9 cellular contexts compared by ENCODE assay signal in the genomic region with DNA sequence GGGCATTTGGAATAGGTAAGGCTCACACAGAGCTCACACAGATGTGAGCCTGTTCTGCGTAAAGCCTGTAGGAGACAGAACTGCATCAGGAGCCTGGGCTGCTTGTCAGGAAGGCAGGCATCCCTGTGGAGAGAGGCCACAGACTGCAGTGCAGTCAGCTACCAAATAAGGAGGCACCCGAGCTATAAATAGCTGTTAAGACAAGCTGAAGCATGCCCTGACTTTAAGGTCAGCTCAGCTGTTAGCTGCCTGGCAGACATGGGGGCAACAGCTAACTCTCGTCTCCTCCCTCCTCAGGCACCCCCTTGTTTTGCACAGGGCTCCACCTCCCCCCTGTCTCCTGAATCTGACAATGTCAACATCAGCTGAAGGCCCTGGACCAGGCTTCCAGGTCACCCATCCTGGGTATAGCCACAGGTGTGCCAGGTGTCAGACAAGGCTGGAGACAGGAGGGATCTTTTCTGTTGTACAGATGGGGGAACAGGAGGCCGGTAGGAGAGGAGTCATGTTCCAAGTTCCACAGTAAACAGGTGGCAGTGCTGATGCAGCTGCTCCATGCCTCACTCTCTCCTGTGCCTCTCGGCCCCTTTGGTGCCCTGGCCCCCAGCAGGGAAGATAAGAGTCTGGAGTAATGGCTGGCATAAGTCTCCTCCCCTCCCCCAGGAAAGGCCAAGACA. TPM values are rescaled to one million over a fixed set of nuclear protein-coding genes. Genes with fewer than 3 reads are reported as not detected.
DNase-seq lines count a peak whose midpoint lies in the region; ATAC-seq and TF ChIP-seq lines count a peak whose summit lies in the region.
"Had no signal": no experiment of that assay in that cellular context is flagged by ENCODE, and none has a peak within 500 bp of the region (broad histone marks: within the 10 kb centered on the region; RNA-seq: fewer than 3 reads in every experiment).

No MANE protein-coding gene starts in this region.

- CTCF ChIA-PET in SK-N-SH (lab: Yijun Ruan, JAX): interaction anchor here (1.1 to 5.1 kb wide), 9 partner anchors 9 to 162 kb away, joined by 3 to 39 read pairs (median 3); no protein-coding TSS in a partner anchor

- no peaks in the 10 kb centered on the region for H3K9me2 ChIP-seq in SK-N-SH

- TF ChIP-seq RAD21 in SK-N-SH (IDR thresholded peaks at IDR 0.05; ENCODE audit: low read length): peak; percentile 47

- no peak overlapping the region for H3K9ac ChIP-seq in SK-N-SH

- peak overlapping the region; percentile 45 for H3K4me2 ChIP-seq in SK-N-SH

- intact Hi-C loops in aorta (cut with DNase I): no loop called here

- H3K4me1 ChIP-seq in SK-N-SH (ENCODE audit: control insufficient read depth in 1 of 2, insufficient read depth in 2 of 2, low read depth in 1 of 2, low read length in 1 of 2) (peaks cover 3 to 12% of the 10 kb centered on the region in 2 experiments; a peak in 1 of 4 replicates), aorta (ENCODE audit: control insufficient read depth in 1 of 2, insufficient read depth in 2 of 2, low read length in 2 of 2) (no peaks in the 10 kb centered on the region)

- H3K4me3 ChIP-seq in SK-N-SH (ENCODE audit: low read depth in 2 of 2, low read length in 1 of 2) (no peak overlapping the region; a peak in 1 of 4 replicates), aorta (ENCODE audit: low read length in 2 of 2) (no peak overlapping the region)

- peak; percentile 42 for DNase-seq in HT1080 (ENCODE audit: low read depth)
- DNase-seq in SK-N-SH: no peak
- DNase-seq in hepatic stellate cell (ENCODE audit: low spot score): peak; percentile 84
- peak in 1 of 2 donors; percentile 49 for DNase-seq in aorta
- no peak for DNase-seq in NK-92 treated with Interleukin-12 subunit alpha and Interleukin-12 subunit beta, amount 100 ng/mL, for 24 hours (lab: John Stamatoyannopoulos, UW)
- DNase-seq: CD4-positive, CD25-positive, alpha-beta regulatory T cell had no signal

- H4K20me1 ChIP-seq in SK-N-SH (ENCODE audit: insufficient read depth): no peaks in the 10 kb centered on the region

- peak overlapping the region; percentile 49 for H2AFZ ChIP-seq in SK-N-SH (ENCODE audit: low read depth)

- H3K36me3 ChIP-seq in SK-N-SH (replicated peaks in 1 of 2; ENCODE audit: control insufficient read depth in 1 of 2, insufficient read depth in 2 of 2, low read length in 1 of 2): no peaks in the 10 kb centered on the region
- H3K36me3 ChIP-seq in aorta (ENCODE audit: control insufficient read depth in 1 of 2, insufficient read depth in 2 of 2, low read length in 1 of 2): no peaks in the 10 kb centered on the region

- ATAC-seq in aorta (ENCODE audit: low FRiP score): peak; percentile 82
- ATAC-seq in HG02970 (IDR thresholded peaks at IDR 0.05; ENCODE audit: low FRiP score, unreplicated experiment): no peak
- no peak for ATAC-seq in GM21390 (IDR thresholded peaks at IDR 0.05; ENCODE audit: unreplicated experiment)

- POLR2A ChIA-PET in SK-N-SH (lab: Yijun Ruan, JAX): interaction anchor here (0.9 kb wide), 1 partner anchor 11 kb away, joined by 3 read pairs; no protein-coding TSS in a partner anchor

- H3K9me3 ChIP-seq in SK-N-SH (no peaks in the 10 kb centered on the region), aorta (ENCODE audit: control insufficient read depth, low read length) (no peaks in the 10 kb centered on the region)

- H3F3A ChIP-seq in SK-N-SH (replicated peaks; ENCODE audit: insufficient read depth): peaks cover 4% of the 10 kb centered on the region

- no peak for TF ChIP-seq CTCF in 22Rv1 (IDR thresholded peaks at IDR 0.05)
- TF ChIP-seq CTCF in SK-N-SH (IDR thresholded peaks at IDR 0.05): 0 out of 2 replicates have a peak, but pooled peaks have one; percentile 15

- WGBS in SK-N-SH (ENCODE audit: low lambda C conversion rate): 52% methylated on average over 5 of the region's 5 CpGs
- WGBS in aorta, 2 donors: 6 to 12% methylated on average over 5 of the region's 5 CpGs

- H3K27me3 ChIP-seq in SK-N-SH (ENCODE audit: insufficient read depth): no peaks in the 10 kb centered on the region
- H3K27me3 ChIP-seq in aorta (ENCODE audit: control insufficient read depth in 1 of 2, insufficient read depth in 2 of 2, low read length in 1 of 2): no peaks in the 10 kb centered on the region

- no peaks in the 10 kb centered on the region for H3K79me2 ChIP-seq in SK-N-SH (ENCODE audit: insufficient read depth)

- no peak for TF ChIP-seq EP300 in SK-N-SH (IDR thresholded peaks at IDR 0.05; ENCODE audit: borderline replicate concordance in 1 of 2, low read depth in 1 of 2, low read length in 1 of 2)

- H3K27ac ChIP-seq in 22Rv1: peak overlapping the region; percentile 18; the same call in 1 of the 2 replicates
- peak overlapping the region in 1 of 2 experiments; percentile 40; a peak in 1 of 4 replicates for H3K27ac ChIP-seq in SK-N-SH (ENCODE audit: low read depth in 2 of 2, low read length in 1 of 2)
- peak overlapping the region in 1 of 2 donors; percentile 39 for H3K27ac ChIP-seq in aorta (ENCODE audit: low read depth in 1 of 2, low read length in 2 of 2)

TF ChIP-seq in SK-N-SH, 30 proteins besides CTCF, POLR2A, EP300 and RAD21:
- TF ChIP-seq TCF12 (IDR thresholded peaks at IDR 0.05): peak; percentile 40; the same call in 1 of the 2 replicates
- peak; percentile 81; the same call in 1 of the 2 replicates for TF ChIP-seq MEF2A (IDR thresholded peaks at IDR 0.05; ENCODE audit: borderline replicate concordance, low read depth)
- TF ChIP-seq EZH2phosphoT487 (IDR thresholded peaks at IDR 0.05; ENCODE audit: borderline replicate concordance, low read depth): no peak
- TF ChIP-seq, protein P1, sequence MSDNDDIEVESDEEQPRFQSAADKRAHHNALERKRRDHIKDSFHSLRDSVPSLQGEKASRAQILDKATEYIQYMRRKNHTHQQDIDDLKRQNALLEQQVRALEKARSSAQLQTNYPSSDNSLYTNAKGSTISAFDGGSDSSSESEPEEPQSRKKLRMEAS (IDR thresholded peaks at IDR 0.05; ENCODE audit: low read depth): 0 out of 2 replicates have a peak, but pooled peaks have one; percentile 18
TF ChIP-seq in SK-N-SH: peak in this region for 3.

RNA-seq across cellular contexts. Expression of gene MKRN1, which starts 27.6 kb away (rescaled TPM):
- total RNA-seq in HT1080 (2014; rRNA removed; shearing (Covaris generic)): 43.3 and 48.1 TPM in 2 replicates
- 44.0 and 50.1 TPM in 2 replicates for polyA plus RNA-seq in HT1080 (2015; cell fraction: cytosol; rRNA removed)
- 70.2 and 74.3 TPM in 2 replicates for polyA plus RNA-seq in HT1080 (2015; cell fraction: nucleus; rRNA removed)
- polyA plus RNA-seq in SK-N-SH (2012; rRNA removed) (53.5 and 61.4 TPM in 2 replicates), aorta (10 to 100 TPM; 51.2 to 51.8 TPM)
- 59.4 and 62.2 TPM in 2 replicates for polyA plus RNA-seq in SK-N-SH (2012; cell fraction: cytosol; rRNA removed)
- polyA plus RNA-seq in SK-N-SH (2012; cell fraction: nucleus; rRNA removed): 46.5 and 61.8 TPM in 2 replicates
- total RNA-seq in aorta: 10 to 100 TPM; 68.5 to 69.2 TPM

Comparison
In these comparisons a context has a peak if more than half of its experiments do, and no peak if none do; other contexts are left out.
1. DNase-seq: peak in HT1080 (single experiment) and hepatic stellate cell (single experiment); none in SK-N-SH (single experiment) and NK-92 treated with Interleukin-12 subunit alpha and Interleukin-12 subunit beta, amount 100 ng/mL, for 24 hours (single experiment).